In genomic region chr3:69204315-69204957, GRCh38 we compare ENCODE assay signal across 8 cellular contexts.
DNase-seq lines count a peak whose midpoint lies in the region; ATAC-seq lines count a peak whose summit lies in the region.

No MANE protein-coding gene starts in this region.

- H3K36me3 Mint-ChIP-seq in activated T-cell treated with anti-CD3 and anti-CD28 coated beads, Interleukin-2, amount 50 U/mL, for 72 hours (ENCODE audit: insufficient read depth in 2 of 2): peaks cover 2 to 5% of the 10 kb centered on the region in 2 donors

- peak; percentile 81 for DNase-seq in activated effector memory CD4-positive, alpha-beta T cell treated with anti-CD3 and anti-CD28 coated beads, Interleukin-2, amount 50 U/mL, for 16 hours
- DNase-seq in activated effector memory CD4-positive, alpha-beta T cell treated with Interleukin-2 at 50 U/mL for 16 hours: no peak
- DNase-seq in activated T-cell treated with anti-CD3 and anti-CD28 coated beads, Interleukin-2, amount 50 U/mL, for 72 hours: peak; percentile 70 to 77
- peak; percentile 59 for DNase-seq in stimulated activated CD4-positive, alpha-beta T cell treated with anti-CD3 and anti-CD28 coated beads, Interleukin-15, amount 100 ng/mL, for 48 hours (ENCODE audit: low read depth in 2 of 2)
- no peak for DNase-seq in NCI-H1092 treated with DMSO at 0.1 percent for 48 hours (lab: John Stamatoyannopoulos, UW)
- no peak for DNase-seq in NCI-H1417 (lab: John Stamatoyannopoulos, UW)
- no peak for DNase-seq in NCI-H2107 (lab: John Stamatoyannopoulos, UW)

- H3K4me1 Mint-ChIP-seq in activated T-cell treated with anti-CD3 and anti-CD28 coated beads, Interleukin-2, amount 50 U/mL, for 72 hours (ENCODE audit: low read depth): peaks cover 78% of the 10 kb centered on the region

- no peaks in the 10 kb centered on the region for H3K9me3 Mint-ChIP-seq in activated T-cell treated with anti-CD3 and anti-CD28 coated beads, Interleukin-2, amount 50 U/mL, for 72 hours

- H3K27me3 Mint-ChIP-seq in activated T-cell treated with anti-CD3 and anti-CD28 coated beads, Interleukin-2, amount 50 U/mL, for 72 hours (ENCODE audit: low read depth): no peaks in the 10 kb centered on the region

- peak overlapping the region; percentile 94 for H3K27ac Mint-ChIP-seq in activated T-cell treated with anti-CD3 and anti-CD28 coated beads, Interleukin-2, amount 50 U/mL, for 72 hours

- peak overlapping the region; percentile 85 for H3K4me3 Mint-ChIP-seq in activated T-cell treated with anti-CD3 and anti-CD28 coated beads, Interleukin-2, amount 50 U/mL, for 72 hours

- ATAC-seq in HG03060 (IDR thresholded peaks at IDR 0.05; ENCODE audit: low read depth, unreplicated experiment): peak; percentile 94
- ATAC-seq in activated T-cell treated with anti-CD3 and anti-CD28 coated beads, Interleukin-2, amount 50 U/mL, for 72 hours (replicated peaks in 1 of 2): peak; percentile 77 to 79

Comparison
In these comparisons a context has a peak if more than half of its experiments do, and no peak if none do; other contexts are left out.
1. DNase-seq: peak in activated effector memory CD4-positive, alpha-beta T cell treated with anti-CD3 and anti-CD28 coated beads, Interleukin-2, amount 50 U/mL, for 16 hours (single experiment), activated T-cell treated with anti-CD3 and anti-CD28 coated beads, Interleukin-2, amount 50 U/mL, for 72 hours (2 of 2) and stimulated activated CD4-positive, alpha-beta T cell treated with anti-CD3 and anti-CD28 coated beads, Interleukin-15, amount 100 ng/mL, for 48 hours (2 of 2); none in activated effector memory CD4-positive, alpha-beta T cell treated with Interleukin-2 at 50 U/mL for 16 hours (single experiment), NCI-H1092 treated with DMSO at 0.1 percent for 48 hours (single experiment), NCI-H1417 (0 of 3) and NCI-H2107 (single experiment).